Comparison of ENCODE assay signal across 1 cellular context in genomic region chr4:183607894-183608293, GRCh38.
TF ChIP-seq lines count a peak whose summit lies in the region.

No MANE protein-coding gene starts in this region.

TF ChIP-seq in K562, 482 proteins besides CTCF, POLR2A, EP300 and RAD21:
- TF ChIP-seq PKNOX1 (IDR thresholded peaks at IDR 0.05), result no peak
- TF ChIP-seq DLX4 (CRISPR knock-in tag; IDR thresholded peaks at IDR 0.05), result no peak
- TF ChIP-seq KLF1 (tag; IDR thresholded peaks at IDR 0.05), result no peak
- TF ChIP-seq JUND (IDR thresholded peaks at IDR 0.05; ENCODE audit: borderline replicate concordance, low read depth, low read length), result no peak
- no peak for TF ChIP-seq JUND (tag; IDR thresholded peaks at IDR 0.05; ENCODE audit: borderline replicate concordance, low read depth, low read length)
- TF ChIP-seq RAD51 (IDR thresholded peaks at IDR 0.05; ENCODE audit: borderline replicate concordance, low read depth), result no peak
- no peak for TF ChIP-seq RNF219 (CRISPR knock-in tag; IDR thresholded peaks at IDR 0.05)
- TF ChIP-seq GATAD2B (IDR thresholded peaks at IDR 0.05; ENCODE audit: borderline replicate concordance), result no peak
- no peak for TF ChIP-seq NR2C1 (IDR thresholded peaks at IDR 0.05)
- no peak for TF ChIP-seq NR2C1 (tag; IDR thresholded peaks at IDR 0.05)
- no peak for TF ChIP-seq ZNF174 (CRISPR knock-in tag; IDR thresholded peaks at IDR 0.05)
- TF ChIP-seq MAX (CRISPR knock-in tag; IDR thresholded peaks at IDR 0.05), result no peak
- TF ChIP-seq SPI1 (IDR thresholded peaks at IDR 0.05; ENCODE audit: borderline replicate concordance, low read depth, low read length), result no peak
- TF ChIP-seq FOXP1 (CRISPR knock-in tag; IDR thresholded peaks at IDR 0.05), result no peak
- no peak for TF ChIP-seq MCM5 (IDR thresholded peaks at IDR 0.05; ENCODE audit: low read depth)
